7 cellular contexts compared by ENCODE assay signal in genomic region chr6:71419217-71419953, GRCh38.
A peak's percentile ranks its signal among the peaks of the same experiment; 100 is the strongest.
DNase-seq lines count a peak whose midpoint lies in the region; ATAC-seq and TF ChIP-seq lines count a peak whose summit lies in the region.

No MANE protein-coding gene starts in this region.

- H4K91ac ChIP-seq in IMR-90 (ENCODE audit: insufficient read depth, low read depth, low read length), result peak overlapping the region; percentile 3; the same call in 1 of the 2 replicates

- H3K9ac ChIP-seq in IMR-90 (ENCODE audit: low read depth, low read length), result peak overlapping the region; percentile 92
- peak overlapping the region; percentile 88 to 92 for H3K9ac ChIP-seq in stomach smooth muscle (ENCODE audit: low read length in 2 of 2)

- H3K4me3 ChIP-seq in IMR-90 (ENCODE audit: insufficient read depth, low read depth, low read length) (peak overlapping the region; percentile 63), iPS-18c (ENCODE audit: insufficient read depth, low read depth, low read length) (peak overlapping the region; percentile 95), stomach smooth muscle (ENCODE audit: low read length in 2 of 2) (peak overlapping the region; percentile 86 to 92)

- H3K79me1 ChIP-seq in IMR-90 (ENCODE audit: low read depth in 1 of 2, low read length in 2 of 2), result peaks cover 26 to 35% of the 10 kb centered on the region in 2 experiments

- H2AFZ ChIP-seq in IMR-90 (replicated peaks; ENCODE audit: low read length, poor library complexity), result peak overlapping the region; percentile 94

- peak overlapping the region; percentile 37 to 63; a peak in 3 of 4 replicates for H4K8ac ChIP-seq in IMR-90 (ENCODE audit: low read depth in 2 of 2, low read length in 2 of 2)

- H3K14ac ChIP-seq in IMR-90 (replicated peaks; ENCODE audit: low read depth, low read length), result peak overlapping the region; percentile 69

- peak; percentile 19 for DNase-seq in IMR-90
- no peak for DNase-seq in COLO829 (ENCODE audit: low spot score)

- ATAC-seq in IMR-90 (ENCODE audit: low read depth) (no peak), GM18873 (IDR thresholded peaks at IDR 0.05; ENCODE audit: low FRiP score, unreplicated experiment) (no peak), HG03135 (IDR thresholded peaks at IDR 0.05; ENCODE audit: unreplicated experiment) (no peak)

- H3K36me3 ChIP-seq in IMR-90 (ENCODE audit: control insufficient read depth, insufficient read depth, low read length), result peaks cover 11% of the 10 kb centered on the region
- H3K36me3 ChIP-seq in stomach smooth muscle (ENCODE audit: control insufficient read depth in 2 of 2, insufficient read depth in 2 of 2, low read length in 2 of 2), result peaks cover 13 to 18% of the 10 kb centered on the region in 2 donors

- intact Hi-C loops in IMR-90 (cut with micrococcal nuclease), result no loop called here

- H3K56ac ChIP-seq in IMR-90 (ENCODE audit: extremely low read depth, insufficient read depth, low read length), result peak overlapping the region; percentile 43

- POLR2A ChIA-PET in IMR-90 (lab: Charles Lee; ENCODE audit: unreplicated experiment), result no interaction called here

- H3K27ac ChIP-seq in IMR-90 (ENCODE audit: insufficient read depth, low read length) (peak overlapping the region; percentile 52), angular gyrus (ENCODE audit: low read depth, low read length) (peak overlapping the region; percentile 64), stomach smooth muscle (ENCODE audit: low read length) (peak overlapping the region; percentile 84)

- no TSS peak for BruUV-seq in IMR-90 (replicated peaks; lab: Mats Ljungman, UMichigan)

- no peaks in the 10 kb centered on the region for H4K20me1 ChIP-seq in IMR-90 (ENCODE audit: insufficient read depth, low read length)

- H2BK5ac ChIP-seq in IMR-90 (ENCODE audit: low read depth, low read length, poor library complexity, severe bottlenecking), result peak overlapping the region; percentile 50

- dilution Hi-C loops in IMR-90 (cut with HindIII; ENCODE audit: low sequenced_read_pairs, unreplicated experiment), result no loop called here

- H3K27me3 ChIP-seq in IMR-90 (ENCODE audit: control insufficient read depth, insufficient read depth, low read length), result no peaks in the 10 kb centered on the region
- H3K27me3 ChIP-seq in stomach smooth muscle (ENCODE audit: control insufficient read depth in 1 of 2, insufficient read depth in 2 of 2, low read length in 2 of 2), result no peaks in the 10 kb centered on the region

- H2AK9ac ChIP-seq in IMR-90 (replicated peaks; ENCODE audit: low read depth, low read length, poor library complexity), result peak overlapping the region; percentile 96

- CTCF ChIA-PET in IMR-90 (lab: Yijun Ruan, JAX), result no interaction called here

- H2BK120ac ChIP-seq in IMR-90 (ENCODE audit: low read depth, low read length), result peak overlapping the region; percentile 3; the same call in 1 of the 2 replicates

- H3K4ac ChIP-seq in IMR-90 (ENCODE audit: low read depth, low read length), result peak overlapping the region; percentile 42

- peaks cover 2% of the 10 kb centered on the region; the same call in 1 of the 2 replicates for H3K4me1 ChIP-seq in IMR-90 (ENCODE audit: control insufficient read depth, insufficient read depth, low read length)
- H3K4me1 ChIP-seq in stomach smooth muscle (ENCODE audit: control insufficient read depth, insufficient read depth, low read length), result peaks cover 7% of the 10 kb centered on the region

- TF ChIP-seq RAD21 in IMR-90 (IDR thresholded peaks at IDR 0.05; ENCODE audit: low read length), result no peak

- in situ Hi-C loops in IMR-90 (cut with MboI; ENCODE audit: low sequenced_read_pairs), result loop anchor here (10.0 kb wide), 1 partner anchor 85 kb away; no protein-coding TSS in a partner anchor

- peak overlapping the region; percentile 77 for H3K23ac ChIP-seq in IMR-90 (ENCODE audit: low read depth, low read length)

- no peak for TF ChIP-seq POLR2A in IMR-90 (IDR thresholded peaks at IDR 0.05; ENCODE audit: low read depth, low read length)

- H3K18ac ChIP-seq in IMR-90 (ENCODE audit: low read depth, low read length), result peak overlapping the region; percentile 33

- peak overlapping the region; percentile 54; the same call in 1 of the 3 replicates for H2BK15ac ChIP-seq in IMR-90 (ENCODE audit: low read depth, low read length)

- H2BK20ac ChIP-seq in IMR-90 (ENCODE audit: low read depth, low read length), result no peak overlapping the region

- H3K9me1 ChIP-seq in IMR-90 (ENCODE audit: insufficient read depth, low read length), result 0 out of 2 replicates have a peak, but pooled peaks cover 4% of the 10 kb centered on the region

- 5% methylated on average over 10 of the region's 27 CpGs; no CpG with 5 or more reads in 1 of the 2 experiments for WGBS in IMR-90 (ENCODE audit: extremely low coverage in 2 of 2, insufficient read length in 1 of 2), 2 experiments

- H3K4me2 ChIP-seq in IMR-90 (ENCODE audit: low read depth, low read length), result peak overlapping the region; percentile 91

- peak overlapping the region; percentile 12 for H4K5ac ChIP-seq in IMR-90 (ENCODE audit: low read depth, low read length)

- H3K9me3 ChIP-seq in IMR-90 (ENCODE audit: control insufficient read depth, insufficient read depth, low read length) (no peaks in the 10 kb centered on the region), iPS-18c (ENCODE audit: control insufficient read depth, insufficient read depth, low read length) (no peaks in the 10 kb centered on the region), stomach smooth muscle (ENCODE audit: control insufficient read depth in 2 of 2, low read length in 2 of 2) (no peaks in the 10 kb centered on the region)

- TF ChIP-seq CTCF in IMR-90 (conservative IDR thresholded peaks at IDR 0.05; ENCODE audit: low read depth, low read length), result no peak

- H2AK5ac ChIP-seq in IMR-90 (ENCODE audit: low read depth, low read length), result peak overlapping the region; percentile 61

TF ChIP-seq in IMR-90, 13 proteins besides CTCF, POLR2A, EP300 and RAD21:
- TF ChIP-seq RCOR1 (IDR thresholded peaks at IDR 0.05; ENCODE audit: insufficient replicate concordance, low read length), result no peak
- TF ChIP-seq NFE2L2 (IDR thresholded peaks at IDR 0.05; ENCODE audit: low read depth, low read length), result no peak
- TF ChIP-seq MAZ (IDR thresholded peaks at IDR 0.05; ENCODE audit: borderline replicate concordance, low read depth, low read length), result no peak
TF ChIP-seq in IMR-90: peak in this region for 0.
